ENCODE assay signal across 23 cellular contexts in genomic region chrX:113586281-113586898, GRCh38.
A peak's percentile ranks its signal among the peaks of the same experiment; 100 is the strongest.
DNase-seq lines count a peak whose midpoint lies in the region; ATAC-seq, FAIRE-seq and TF ChIP-seq lines count a peak whose summit lies in the region.
"Had no signal": no experiment of that assay in that cellular context is flagged by ENCODE, and none has a peak within 500 bp of the region (broad histone marks: within the 10 kb centered on the region; RNA-seq: fewer than 3 reads in every experiment).

No MANE protein-coding gene starts in this region.

- no peak for TF ChIP-seq POLR2A in H1 (IDR thresholded peaks at IDR 0.05; ENCODE audit: control extremely low read depth in 1 of 2, low read depth in 2 of 2, low read length in 2 of 2)
- TF ChIP-seq POLR2A in HepG2 (IDR thresholded peaks at IDR 0.05; ENCODE audit: insufficient read depth in 1 of 2, low read depth in 2 of 2, low read length in 2 of 2), result no peak

- TF ChIP-seq EP300 in H1 (IDR thresholded peaks at IDR 0.05; ENCODE audit: borderline replicate concordance in 1 of 2, low read depth in 2 of 2, low read length in 2 of 2) (no peak), HepG2 (IDR thresholded peaks at IDR 0.05; ENCODE audit: low read depth in 2 of 2, low read length in 2 of 2) (no peak), HepG2 (CRISPR knock-in tag; IDR thresholded peaks at IDR 0.05; ENCODE audit: borderline replicate concordance) (no peak)

- H4K8ac ChIP-seq in H1 (ENCODE audit: extremely low read depth, insufficient read depth, low read length) (no peak overlapping the region), trophoblast cell (ENCODE audit: low read depth, low read length) (no peak overlapping the region)

- H3K4me3 Mint-ChIP-seq in astrocyte (ENCODE audit: unreplicated experiment), result no peak overlapping the region
- H3K4me3 Mint-ChIP-seq: CD4-positive, alpha-beta memory T cell had no signal

- H3K56ac ChIP-seq in H1 (replicated peaks; ENCODE audit: insufficient read length, low read depth, low read length), result no peak overlapping the region

- no peak overlapping the region for H3K18ac ChIP-seq in H1 (ENCODE audit: extremely low read depth, low read length)
- no peak overlapping the region for H3K18ac ChIP-seq in trophoblast cell (ENCODE audit: low read length)

- H3K4me2 ChIP-seq in astrocyte (ENCODE audit: low read length), result no peak overlapping the region
- no peak overlapping the region for H3K4me2 ChIP-seq in H1 (ENCODE audit: insufficient read depth in 1 of 2, low read depth in 2 of 2, low read length in 2 of 2)
- H3K4me2 ChIP-seq in HepG2 (ENCODE audit: low read depth, low read length), result no peak overlapping the region
- H3K4me2 ChIP-seq in trophoblast cell (ENCODE audit: low read length), result no peak overlapping the region
- H3K4me2 ChIP-seq: A549; BLaER1 treated with 17β-estradiol and CSF1 and Interleukin-3, amounts not matched to agents 10 nM and 100 nM had no signal

- H2BK120ac ChIP-seq in H1 (replicated peaks; ENCODE audit: low read depth, low read length) (no peak overlapping the region), trophoblast cell (ENCODE audit: insufficient read depth, low read length, poor library complexity) (no peak overlapping the region)

- no TSS peak for BruUV-seq in HepG2 (replicated peaks; lab: Mats Ljungman, UMichigan)

- H3K23me2 ChIP-seq in H1 (ENCODE audit: low read depth, low read length), result no peaks in the 10 kb centered on the region

- H3K9me3 ChIP-seq in astrocyte (ENCODE audit: insufficient read depth, low read depth, low read length) (no peaks in the 10 kb centered on the region), H1 (ENCODE audit: insufficient read depth in 2 of 2, low read depth in 1 of 2, low read length in 1 of 2) (no peaks in the 10 kb centered on the region), HepG2 (ENCODE audit: low read length) (no peaks in the 10 kb centered on the region), trophoblast cell (ENCODE audit: insufficient read depth, low read depth, low read length) (no peaks in the 10 kb centered on the region)
- H3K9me3 ChIP-seq: A549, BE2C, HAP-1 had no signal

- no peak overlapping the region for H3K4me3 ChIP-seq in astrocyte (ENCODE audit: insufficient read depth, low read depth, low read length)
- no peak overlapping the region for H3K4me3 ChIP-seq in H1 (ENCODE audit: extremely low read depth in 1 of 4, insufficient read depth in 2 of 4, low read depth in 3 of 4, low read length in 4 of 4)
- H3K4me3 ChIP-seq in HepG2 (replicated peaks in 1 of 3; ENCODE audit: insufficient read depth in 1 of 3, low read depth in 2 of 3, low read length in 3 of 3), result no peak overlapping the region
- no peak overlapping the region for H3K4me3 ChIP-seq in trophoblast cell (ENCODE audit: low read depth, low read length)
- H3K4me3 ChIP-seq: A549; BLaER1 treated with 17β-estradiol and CSF1 and Interleukin-3, amounts not matched to agents 10 nM and 100 nM; GM23248; HAP-1 had no signal

- H3K27me3 Mint-ChIP-seq in astrocyte (ENCODE audit: low read depth, unreplicated experiment), result no peaks in the 10 kb centered on the region
- H3K27me3 Mint-ChIP-seq: CD4-positive, alpha-beta memory T cell had no signal

- TF ChIP-seq CTCF in astrocyte (IDR thresholded peaks at IDR 0.05; ENCODE audit: insufficient read depth, low read depth, low read length) (no peak), H1 (IDR thresholded peaks at IDR 0.05; ENCODE audit: control extremely low read depth in 1 of 3, insufficient read depth in 1 of 3, low read depth in 1 of 3, low read length in 3 of 3) (no peak), HepG2 (CRISPR knock-in tag; IDR thresholded peaks at IDR 0.05) (no peak)

- no peak for DNase-seq in astrocyte (ENCODE audit: low read depth)
- no peak for DNase-seq in H1 (ENCODE audit: low read depth in 1 of 2, low spot score in 2 of 2)
- DNase-seq in HepG2 (ENCODE audit: low spot score), result no peak
- peak; percentile 10 to 46 for DNase-seq in trophoblast cell
- DNase-seq: 8988T; ACHN; AML-193; BE2C; Calu3; CD4-positive, alpha-beta memory T cell; COR-L47; DMS53; DMS79 treated with DMSO at 0.1 percent for 48 hours; GF-D8; GM23248 had no signal

- no peaks in the 10 kb centered on the region for H3K4me1 Mint-ChIP-seq in astrocyte (ENCODE audit: low read depth, unreplicated experiment)
- H3K4me1 Mint-ChIP-seq: CD4-positive, alpha-beta memory T cell had no signal

- H3K27me3 ChIP-seq in astrocyte (ENCODE audit: insufficient read depth, low read length), result no peaks in the 10 kb centered on the region
- no peaks in the 10 kb centered on the region for H3K27me3 ChIP-seq in H1 (replicated peaks in 1 of 4; ENCODE audit: control insufficient read depth in 3 of 4, extremely low read depth in 1 of 4, insufficient read depth in 3 of 4, low read length in 3 of 4)
- no peaks in the 10 kb centered on the region; a peak in 1 of 5 replicates for H3K27me3 ChIP-seq in HepG2 (ENCODE audit: control insufficient read depth in 1 of 2, insufficient read depth in 2 of 2, low read length in 2 of 2)
- H3K27me3 ChIP-seq in trophoblast cell (ENCODE audit: insufficient read depth, low read length), result no peaks in the 10 kb centered on the region
- H3K27me3 ChIP-seq: BE2C had no signal

- peak; percentile 54 for FAIRE-seq in astrocyte (lab: Jason Lieb, UNC)
- FAIRE-seq in H1 (lab: Jason Lieb, UNC), result no peak
- no peak for FAIRE-seq in HepG2 (lab: Jason Lieb, UNC)
- FAIRE-seq: GM12891, GM18507 had no signal

- CTCF ChIA-PET in H1 (lab: Charles Lee; ENCODE audit: partially characterized antibody), result no interaction called here
- CTCF ChIA-PET in HepG2 (lab: Yijun Ruan, JAX; ENCODE audit: low intra/inter-chr PET ratio, low total read pairs), result no interaction called here

- H3K36me3 ChIP-seq in astrocyte (ENCODE audit: insufficient read depth, low read length) (no peaks in the 10 kb centered on the region), H1 (ENCODE audit: control insufficient read depth in 2 of 4, insufficient read depth in 4 of 4, low read length in 3 of 4) (no peaks in the 10 kb centered on the region), HepG2 (replicated peaks in 1 of 2; ENCODE audit: control insufficient read depth in 1 of 2, insufficient read depth in 2 of 2, low read length in 2 of 2) (no peaks in the 10 kb centered on the region), trophoblast cell (ENCODE audit: control insufficient read depth in 1 of 2, insufficient read depth in 2 of 2, low read length in 2 of 2) (no peaks in the 10 kb centered on the region)
- H3K36me3 ChIP-seq: BE2C; BLaER1 treated with 17β-estradiol and CSF1 and Interleukin-3, amounts not matched to agents 10 nM and 100 nM; HAP-1 had no signal

- TF ChIP-seq RAD21 in H1 (IDR thresholded peaks at IDR 0.05 in 1 of 2, conservative IDR thresholded peaks at IDR 0.05 in 1 of 2; ENCODE audit: low read depth in 2 of 2, low read length in 2 of 2) (no peak), HepG2 (CRISPR knock-in tag; IDR thresholded peaks at IDR 0.05) (no peak)

- H4K91ac ChIP-seq in H1 (replicated peaks; ENCODE audit: insufficient read length, low read length) (no peak overlapping the region), trophoblast cell (ENCODE audit: low read depth, low read length) (no peak overlapping the region)

- no peaks in the 10 kb centered on the region for H3K9me3 Mint-ChIP-seq in astrocyte (ENCODE audit: unreplicated experiment)

- POLR2A ChIA-PET in H1 (lab: Charles Lee; ENCODE audit: partially characterized antibody) (no interaction called here), HepG2 (lab: Yijun Ruan, JAX) (no interaction called here)

- H3K9ac ChIP-seq in astrocyte (ENCODE audit: low read length), result no peak overlapping the region
- H3K9ac ChIP-seq in H1 (replicated peaks in 1 of 4; ENCODE audit: extremely low read depth in 1 of 4, low read depth in 3 of 4, low read length in 3 of 4), result no peak overlapping the region
- H3K9ac ChIP-seq in HepG2 (ENCODE audit: insufficient read depth, low read depth, low read length), result no peak overlapping the region
- no peak overlapping the region for H3K9ac ChIP-seq in trophoblast cell (ENCODE audit: low read length)
- H3K9ac ChIP-seq: BLaER1 treated with 17β-estradiol and CSF1 and Interleukin-3, amounts not matched to agents 10 nM and 100 nM; GM23248 had no signal

- H2BK15ac ChIP-seq in H1 (ENCODE audit: low read length), result no peak overlapping the region

- no peak overlapping the region for H4K12ac ChIP-seq in trophoblast cell (ENCODE audit: low read depth, low read length)

- intact Hi-C loops in HepG2 (cut with micrococcal nuclease; ENCODE audit: unreplicated experiment), result no loop called here

- in situ Hi-C loops in HepG2 (cut with HindIII; ENCODE audit: extremely low pct_ligation_motif_present, low pct_unique_long_range_greater_than_20kb), result no loop called here

- no peaks in the 10 kb centered on the region for H3K4me1 ChIP-seq in astrocyte (ENCODE audit: insufficient read depth, low read length)
- no peaks in the 10 kb centered on the region for H3K4me1 ChIP-seq in H1 (replicated peaks in 1 of 4; ENCODE audit: control insufficient read depth in 3 of 4, insufficient read depth in 4 of 4, low read length in 3 of 4)
- H3K4me1 ChIP-seq in HepG2 (ENCODE audit: insufficient read depth, low read length), result no peaks in the 10 kb centered on the region
- no peaks in the 10 kb centered on the region for H3K4me1 ChIP-seq in trophoblast cell (ENCODE audit: control insufficient read depth in 1 of 2, insufficient read depth in 2 of 2, low read length in 2 of 2)
- H3K4me1 ChIP-seq: A549; BE2C; BLaER1 treated with 17β-estradiol and CSF1 and Interleukin-3, amounts not matched to agents 10 nM and 100 nM; HAP-1 had no signal

- H2BK20ac ChIP-seq in H1 (ENCODE audit: low read length), result no peak overlapping the region

- H3K27ac Mint-ChIP-seq in astrocyte (ENCODE audit: unreplicated experiment), result no peak overlapping the region

- no peak overlapping the region for H3K4ac ChIP-seq in H1 (replicated peaks; ENCODE audit: insufficient read length, low read depth, low read length)
- no peak overlapping the region for H3K4ac ChIP-seq in trophoblast cell (ENCODE audit: low read depth, low read length)

- no peak overlapping the region for H2AK5ac ChIP-seq in H1 (ENCODE audit: low read depth, low read length)
- no peak overlapping the region for H2AK5ac ChIP-seq in trophoblast cell (ENCODE audit: low read length)

- H3K36me3 Mint-ChIP-seq in astrocyte (ENCODE audit: low read depth, unreplicated experiment), result no peaks in the 10 kb centered on the region
- H3K36me3 Mint-ChIP-seq: CD4-positive, alpha-beta memory T cell had no signal

- H2AFZ ChIP-seq in astrocyte (ENCODE audit: low read depth, low read length), result no peak overlapping the region
- no peak overlapping the region for H2AFZ ChIP-seq in H1 (ENCODE audit: low read length)
- H2AFZ ChIP-seq in HepG2 (ENCODE audit: low read length), result no peak overlapping the region
- no peak overlapping the region for H2AFZ ChIP-seq in trophoblast cell (ENCODE audit: insufficient read depth, low read length, poor library complexity)
- H2AFZ ChIP-seq: GM23248 had no signal

- no peak overlapping the region for H4K5ac ChIP-seq in H1 (ENCODE audit: insufficient read length, low read depth, low read length)

- H3K79me1 ChIP-seq in H1 (ENCODE audit: low read depth, low read length) (no peaks in the 10 kb centered on the region), trophoblast cell (ENCODE audit: low read length) (no peaks in the 10 kb centered on the region)

- H3K23ac ChIP-seq in H1 (ENCODE audit: insufficient read length) (no peak overlapping the region), trophoblast cell (ENCODE audit: low read length) (no peak overlapping the region)

- H4K20me1 ChIP-seq in astrocyte (ENCODE audit: insufficient read depth, low read length) (no peaks in the 10 kb centered on the region), H1 (replicated peaks in 1 of 2; ENCODE audit: control insufficient read depth in 1 of 2, insufficient read depth in 2 of 2, low read length in 2 of 2) (no peaks in the 10 kb centered on the region), HepG2 (ENCODE audit: insufficient read depth, low read length) (no peaks in the 10 kb centered on the region)

- H2BK12ac ChIP-seq in H1 (ENCODE audit: low read depth, low read length), result no peak overlapping the region
- no peak overlapping the region for H2BK12ac ChIP-seq in trophoblast cell (ENCODE audit: low read length)

- no peak overlapping the region for H2BK5ac ChIP-seq in H1 (ENCODE audit: low read depth, low read length)
- H2BK5ac ChIP-seq in trophoblast cell (ENCODE audit: low read depth, low read length, poor library complexity), result no peak overlapping the region

- 93% methylated on average over 11 of the region's 15 CpGs; no CpG with 5 or more reads in 1 of the 2 experiments for WGBS in H1 (ENCODE audit: extremely low coverage in 1 of 2, insufficient coverage in 1 of 2, insufficient read length in 1 of 2, insufficient replicate concordance in 2 of 2, low coverage in 1 of 2, low lambda C conversion rate in 2 of 2, missing lambda C conversion rate in 1 of 2), 2 experiments
- WGBS in HepG2 (ENCODE audit: low lambda C conversion rate), result 0% methylated on average over 3 of the region's 15 CpGs
- no CpG with 5 or more reads among the region's 15 CpGs for WGBS in trophoblast cell (ENCODE audit: extremely low coverage, insufficient coverage, insufficient read length)

- no peak for ATAC-seq in HepG2
- no peak for ATAC-seq in HG02571 (IDR thresholded peaks at IDR 0.05; ENCODE audit: unreplicated experiment)
- no peak for ATAC-seq in GM19328 (IDR thresholded peaks at IDR 0.05; ENCODE audit: unreplicated experiment)
- no peak for ATAC-seq in HG02885 (IDR thresholded peaks at IDR 0.05; ENCODE audit: poor library complexity, unreplicated experiment)
- ATAC-seq: A549 had no signal

- H3K79me2 ChIP-seq in astrocyte (ENCODE audit: insufficient read depth, low read length) (no peaks in the 10 kb centered on the region), H1 (ENCODE audit: control insufficient read depth in 1 of 2, insufficient read depth in 2 of 2, low read length in 2 of 2) (no peaks in the 10 kb centered on the region), HepG2 (ENCODE audit: insufficient read depth, low read length) (no peaks in the 10 kb centered on the region), trophoblast cell (ENCODE audit: control insufficient read depth, insufficient read depth, low read length, poor library complexity) (no peaks in the 10 kb centered on the region)

- H3K14ac ChIP-seq in H1 (ENCODE audit: insufficient read length), result no peak overlapping the region
- H3K14ac ChIP-seq in trophoblast cell (ENCODE audit: low read length), result no peak overlapping the region

- H3K27ac ChIP-seq in astrocyte (ENCODE audit: low read depth, low read length) (no peak overlapping the region), H1 (ENCODE audit: low read depth, low read length) (no peak overlapping the region), HepG2 (ENCODE audit: extremely low read length, insufficient read depth, low read length) (no peak overlapping the region), trophoblast cell (ENCODE audit: low read depth, low read length) (no peak overlapping the region)
- H3K27ac ChIP-seq: A549; BLaER1 treated with 17β-estradiol and CSF1 and Interleukin-3, amounts not matched to agents 10 nM and 100 nM; GM23248 had no signal

Comparison
In these comparisons a context has a peak if more than half of its experiments do, and no peak if none do; other contexts are left out.
1. DNase-seq: peak in trophoblast cell (2 of 2); none in astrocyte (single experiment), H1 (0 of 2) and HepG2 (single experiment).